ENCODE assay signal across 13 cellular contexts in the genomic region with DNA sequence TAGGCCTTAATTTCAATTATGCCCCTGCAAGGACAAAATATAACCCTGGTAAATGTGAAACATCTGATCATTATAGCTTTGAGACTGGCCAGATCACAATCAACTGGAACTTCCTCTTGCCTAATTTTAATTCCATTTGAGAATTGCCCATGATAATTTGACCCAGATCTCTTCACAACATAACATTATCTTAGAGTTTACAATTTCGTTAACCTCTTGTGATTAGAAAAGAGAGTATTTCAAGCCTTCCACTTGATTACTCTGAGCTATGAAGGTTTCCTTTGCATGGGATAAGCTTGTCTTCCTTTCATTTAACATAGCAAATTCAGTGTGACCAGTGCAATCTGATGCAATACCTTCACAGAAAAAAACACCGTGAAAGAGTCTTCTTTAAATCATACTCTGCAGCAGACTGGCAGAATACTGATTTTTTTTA.
A peak's percentile ranks its signal among the peaks of the same experiment; 100 is the strongest.
DNase-seq lines count a peak whose midpoint lies in the region; ATAC-seq and TF ChIP-seq lines count a peak whose summit lies in the region.
"Had no signal": no experiment of that assay in that cellular context is flagged by ENCODE, and none has a peak within 500 bp of the region (broad histone marks: within the 10 kb centered on the region; RNA-seq: fewer than 3 reads in every experiment).

No MANE protein-coding gene starts in this region.

- DNase-seq in cardiac muscle cell (ENCODE audit: low read depth in 1 of 2, low spot score in 1 of 2), result peak in 1 of 2 donors; percentile 70
- DNase-seq in left ventricle myocardium inferior, result no peak
- no peak for DNase-seq in hepatocyte (ENCODE audit: low spot score)
- no peak for DNase-seq in OCI-LY7 (ENCODE audit: low spot score)
- no peak for DNase-seq in glomerular visceral epithelial cell (ENCODE audit: extremely low spot score)
- DNase-seq in dermis blood vessel endothelial cell, result no peak
- no peak for DNase-seq in stimulated activated CD4-positive, alpha-beta T cell treated with anti-CD3 and anti-CD28 coated beads, Interleukin-15, amount 100 ng/mL, for 24 hours
- DNase-seq: activated T-cell treated with anti-CD3 and anti-CD28 coated beads for 4 hours, head of caudate nucleus, NCI-H526 treated with DMSO at 0.1 percent for 48 hours, upper lobe of right lung had no signal

- ATAC-seq in SK-N-SH treated with all-trans-retinoic acid at 6 μM for 48 hours, result peak; percentile 18; the same call in 1 of the 3 replicates
- ATAC-seq: upper lobe of right lung had no signal

- H3K9me3 ChIP-seq in cardiac muscle cell (ENCODE audit: low read depth), result no peaks in the 10 kb centered on the region
- H3K9me3 ChIP-seq in left ventricle myocardium inferior (replicated peaks), result no peaks in the 10 kb centered on the region
- no peaks in the 10 kb centered on the region for H3K9me3 ChIP-seq in hepatocyte (ENCODE audit: low read depth)
- H3K9me3 ChIP-seq in OCI-LY7 (ENCODE audit: low read length), result no peaks in the 10 kb centered on the region
- H3K9me3 ChIP-seq: SJSA1, upper lobe of right lung had no signal

- H3K4me2 ChIP-seq in hepatocyte (no peak overlapping the region), OCI-LY7 (ENCODE audit: low read length) (no peak overlapping the region)

- peak overlapping the region; percentile 2 for H3K27ac ChIP-seq in cardiac muscle cell
- no peak overlapping the region for H3K27ac ChIP-seq in left ventricle myocardium inferior (replicated peaks)
- no peak overlapping the region for H3K27ac ChIP-seq in hepatocyte
- H3K27ac ChIP-seq in OCI-LY7 (ENCODE audit: low read depth, low read length, poor library complexity, severe bottlenecking), result no peak overlapping the region
- H3K27ac ChIP-seq: SJSA1, upper lobe of right lung had no signal

- H3K36me3 ChIP-seq in cardiac muscle cell, result no peaks in the 10 kb centered on the region
- no peaks in the 10 kb centered on the region for H3K36me3 ChIP-seq in left ventricle myocardium inferior
- H3K36me3 ChIP-seq in hepatocyte (replicated peaks; ENCODE audit: insufficient read depth, low read depth), result no peaks in the 10 kb centered on the region
- H3K36me3 ChIP-seq in OCI-LY7 (ENCODE audit: insufficient read depth, low read length), result no peaks in the 10 kb centered on the region
- H3K36me3 ChIP-seq: SJSA1, upper lobe of right lung had no signal

- 45% methylated on average over 2 of the region's 2 CpGs for WGBS in hepatocyte (ENCODE audit: low lambda C conversion rate, missing lambda C conversion rate)

- POLR2A ChIA-PET in OCI-LY7 (lab: Charles Lee), result no interaction called here

- H3K4me3 ChIP-seq in cardiac muscle cell, result no peak overlapping the region
- no peak overlapping the region for H3K4me3 ChIP-seq in left ventricle myocardium inferior
- H3K4me3 ChIP-seq in hepatocyte, result no peak overlapping the region
- no peak overlapping the region for H3K4me3 ChIP-seq in OCI-LY7 (ENCODE audit: low read depth, low read length, poor library complexity, severe bottlenecking)
- H3K4me3 ChIP-seq: SJSA1, upper lobe of right lung had no signal

- H3K79me2 ChIP-seq in hepatocyte (no peaks in the 10 kb centered on the region), OCI-LY7 (ENCODE audit: insufficient read depth, low read depth, low read length) (no peaks in the 10 kb centered on the region)

- CTCF ChIA-PET in OCI-LY7 (lab: Charles Lee; ENCODE audit: unreplicated experiment), result no interaction called here

- H2AFZ ChIP-seq in hepatocyte, result peak overlapping the region; percentile 12
- H2AFZ ChIP-seq in OCI-LY7 (ENCODE audit: low read length), result no peak overlapping the region

- no peak for TF ChIP-seq CTCF in cardiac muscle cell (IDR thresholded peaks at IDR 0.05; ENCODE audit: low read depth, low read length)
- no peak for TF ChIP-seq CTCF in left ventricle myocardium inferior (IDR thresholded peaks at IDR 0.05; ENCODE audit: borderline replicate concordance)
- no peak for TF ChIP-seq CTCF in hepatocyte (IDR thresholded peaks at IDR 0.05; ENCODE audit: poor library complexity)
- TF ChIP-seq CTCF in OCI-LY7 (conservative IDR thresholded peaks at IDR 0.05; ENCODE audit: low read length), result no peak

- BruUV-seq in OCI-LY7 (replicated peaks; lab: Mats Ljungman, UMichigan), result no TSS peak

- no peaks in the 10 kb centered on the region for H3K27me3 ChIP-seq in cardiac muscle cell
- no peaks in the 10 kb centered on the region for H3K27me3 ChIP-seq in left ventricle myocardium inferior (ENCODE audit: low read depth)
- H3K27me3 ChIP-seq in hepatocyte, result no peaks in the 10 kb centered on the region
- H3K27me3 ChIP-seq: SJSA1, upper lobe of right lung had no signal

- intact Hi-C loops in left ventricle myocardium inferior (cut with micrococcal nuclease), result no loop called here
- intact Hi-C loops in OCI-LY7 (cut with micrococcal nuclease; ENCODE audit: unreplicated experiment), result no loop called here

- H3K4me1 ChIP-seq in cardiac muscle cell (ENCODE audit: low read depth), result peaks cover 26% of the 10 kb centered on the region
- H3K4me1 ChIP-seq in left ventricle myocardium inferior, result peaks cover 24% of the 10 kb centered on the region
- H3K4me1 ChIP-seq in hepatocyte (ENCODE audit: insufficient read depth), result peaks cover 24% of the 10 kb centered on the region
- H3K4me1 ChIP-seq in OCI-LY7 (ENCODE audit: insufficient read depth, low read length, poor library complexity, severe bottlenecking), result no peaks in the 10 kb centered on the region
- H3K4me1 ChIP-seq: SJSA1 had no signal

- H4K20me1 ChIP-seq in hepatocyte (ENCODE audit: insufficient read depth, poor library complexity, severe bottlenecking) (no peaks in the 10 kb centered on the region), OCI-LY7 (ENCODE audit: insufficient read depth, low read length) (no peaks in the 10 kb centered on the region)

- H3K9me2 ChIP-seq in hepatocyte (replicated peaks; ENCODE audit: insufficient read depth) (no peaks in the 10 kb centered on the region), OCI-LY7 (ENCODE audit: insufficient read depth, low read length) (no peaks in the 10 kb centered on the region)

TF ChIP-seq in SK-N-SH treated with all-trans-retinoic acid at 6 μM for 48 hours, 23 proteins besides CTCF, POLR2A, EP300 and RAD21:
- TF ChIP-seq ZNF8 (CRISPR knock-in tag; IDR thresholded peaks at IDR 0.05) (no peak; the same call in 1 of the 2 replicates), ZNF565 (CRISPR knock-in tag; conservative IDR thresholded peaks at IDR 0.05; ENCODE audit: low read depth) (no peak), ZC3H10 (CRISPR knock-in tag; IDR thresholded peaks at IDR 0.05) (no peak), ZFP30 (CRISPR knock-in tag; IDR thresholded peaks at IDR 0.05) (no peak), TCF4 (CRISPR knock-in tag; IDR thresholded peaks at IDR 0.05; ENCODE audit: borderline replicate concordance) (peak; percentile 94), ZFP3 (CRISPR knock-in tag; IDR thresholded peaks at IDR 0.05) (no peak), ARNTL (CRISPR knock-in tag; IDR thresholded peaks at IDR 0.05; ENCODE audit: borderline replicate concordance, low read depth) (no peak), CSDC2 (CRISPR knock-in tag; IDR thresholded peaks at IDR 0.05) (no peak), CREB5 (CRISPR knock-in tag; IDR thresholded peaks at IDR 0.05; ENCODE audit: low read depth) (no peak), ZNF70 (CRISPR knock-in tag; IDR thresholded peaks at IDR 0.05) (peak; percentile 55; the same call in 1 of the 2 replicates)
- TF ChIP-seq, protein P1, sequence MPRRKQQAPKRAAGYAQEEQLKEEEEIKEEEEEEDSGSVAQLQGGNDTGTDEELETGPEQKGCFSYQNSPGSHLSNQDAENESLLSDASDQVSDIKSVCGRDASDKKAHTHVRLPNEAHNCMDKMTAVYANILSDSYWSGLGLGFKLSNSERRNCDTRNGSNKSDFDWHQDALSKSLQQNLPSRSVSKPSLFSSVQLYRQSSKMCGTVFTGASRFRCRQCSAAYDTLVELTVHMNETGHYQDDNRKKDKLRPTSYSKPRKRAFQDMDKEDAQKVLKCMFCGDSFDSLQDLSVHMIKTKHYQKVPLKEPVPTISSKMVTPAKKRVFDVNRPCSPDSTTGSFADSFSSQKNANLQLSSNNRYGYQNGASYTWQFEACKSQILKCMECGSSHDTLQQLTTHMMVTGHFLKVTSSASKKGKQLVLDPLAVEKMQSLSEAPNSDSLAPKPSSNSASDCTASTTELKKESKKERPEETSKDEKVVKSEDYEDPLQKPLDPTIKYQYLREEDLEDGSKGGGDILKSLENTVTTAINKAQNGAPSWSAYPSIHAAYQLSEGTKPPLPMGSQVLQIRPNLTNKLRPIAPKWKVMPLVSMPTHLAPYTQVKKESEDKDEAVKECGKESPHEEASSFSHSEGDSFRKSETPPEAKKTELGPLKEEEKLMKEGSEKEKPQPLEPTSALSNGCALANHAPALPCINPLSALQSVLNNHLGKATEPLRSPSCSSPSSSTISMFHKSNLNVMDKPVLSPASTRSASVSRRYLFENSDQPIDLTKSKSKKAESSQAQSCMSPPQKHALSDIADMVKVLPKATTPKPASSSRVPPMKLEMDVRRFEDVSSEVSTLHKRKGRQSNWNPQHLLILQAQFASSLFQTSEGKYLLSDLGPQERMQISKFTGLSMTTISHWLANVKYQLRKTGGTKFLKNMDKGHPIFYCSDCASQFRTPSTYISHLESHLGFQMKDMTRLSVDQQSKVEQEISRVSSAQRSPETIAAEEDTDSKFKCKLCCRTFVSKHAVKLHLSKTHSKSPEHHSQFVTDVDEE (CRISPR knock-in tag; IDR thresholded peaks at IDR 0.05), result peak; percentile 86
